Comparison of ENCODE assay signal across 1 cellular context in genomic region chr15:56918046-56918906, GRCh38.
TF ChIP-seq lines count a peak whose summit lies in the region.

Gene TCF12, plus strand, starts transcription at chr15:56918644. Its CDS starts 1,270 bp downstream, at chr15:56919914.

TF ChIP-seq in HEK293, 187 proteins besides CTCF, POLR2A, EP300 and RAD21 (continued from another document and continues in another):
- no peak for TF ChIP-seq ZNF280C (tag by site-specific recombination; IDR thresholded peaks at IDR 0.05)
- TF ChIP-seq SCRT2 (tag by site-specific recombination; IDR thresholded peaks at IDR 0.05): peak; percentile 54; the same call in 1 of the 2 replicates
- peak; percentile 77 for TF ChIP-seq ZXDB (tag by site-specific recombination; IDR thresholded peaks at IDR 0.05)
- no peak for TF ChIP-seq AEBP2 (tag by site-specific recombination; IDR thresholded peaks at IDR 0.05; ENCODE audit: borderline replicate concordance)
- TF ChIP-seq ZNF292 (tag by site-specific recombination; IDR thresholded peaks at IDR 0.05; ENCODE audit: borderline replicate concordance, low read depth): no peak
- 0 out of 2 replicates have a peak, but pooled peaks have one; percentile 26 for TF ChIP-seq TSHZ1 (tag by site-specific recombination; IDR thresholded peaks at IDR 0.05; ENCODE audit: borderline replicate concordance)
- TF ChIP-seq ZFP3 (tag by site-specific recombination; IDR thresholded peaks at IDR 0.05; ENCODE audit: low read depth): no peak
- no peak for TF ChIP-seq ZNF639 (tag by site-specific recombination; IDR thresholded peaks at IDR 0.05)
- peak; percentile 77 for TF ChIP-seq SP2 (tag by site-specific recombination; IDR thresholded peaks at IDR 0.05)
- no peak for TF ChIP-seq ZNF140 (tag by site-specific recombination; IDR thresholded peaks at IDR 0.05)
- peak; percentile 61 for TF ChIP-seq PRDM10 (tag by site-specific recombination; IDR thresholded peaks at IDR 0.05)
- no peak for TF ChIP-seq ZBTB21 (tag by site-specific recombination; IDR thresholded peaks at IDR 0.05)
- no peak for TF ChIP-seq ZNF580 (tag by site-specific recombination; IDR thresholded peaks at IDR 0.05)
- no peak for TF ChIP-seq ZNF488 (tag by site-specific recombination; IDR thresholded peaks at IDR 0.05)
- TF ChIP-seq ZNF157 (tag by site-specific recombination; IDR thresholded peaks at IDR 0.05): no peak
- TF ChIP-seq ZNF280D (tag by site-specific recombination; IDR thresholded peaks at IDR 0.05): no peak
- TF ChIP-seq ZNF48 (tag by site-specific recombination; IDR thresholded peaks at IDR 0.05): no peak
- TF ChIP-seq ZNF596 (tag by site-specific recombination; IDR thresholded peaks at IDR 0.05): no peak
- peak; percentile 67; the same call in 1 of the 2 replicates for TF ChIP-seq ZNF76 (tag by site-specific recombination; IDR thresholded peaks at IDR 0.05; ENCODE audit: borderline replicate concordance, low read depth)
- peak; percentile 85 for TF ChIP-seq ZNF335 (tag by site-specific recombination; conservative IDR thresholded peaks at IDR 0.05)
- 0 out of 2 replicates have a peak, but pooled peaks have one; percentile 46 for TF ChIP-seq ZNF518A (tag by site-specific recombination; conservative IDR thresholded peaks at IDR 0.05; ENCODE audit: low read depth)
- no peak for TF ChIP-seq ZNF214 (tag by site-specific recombination; IDR thresholded peaks at IDR 0.05; ENCODE audit: borderline replicate concordance)
- TF ChIP-seq OVOL3 (tag by site-specific recombination; IDR thresholded peaks at IDR 0.05): no peak
- TF ChIP-seq HIC1 (tag by site-specific recombination; IDR thresholded peaks at IDR 0.05): no peak
- TF ChIP-seq ZNF341 (tag by site-specific recombination; IDR thresholded peaks at IDR 0.05; ENCODE audit: low read depth): peak; percentile 77
- no peak for TF ChIP-seq ZNF544 (tag by site-specific recombination; IDR thresholded peaks at IDR 0.05)
- TF ChIP-seq ZNF654 (tag by site-specific recombination; IDR thresholded peaks at IDR 0.05; ENCODE audit: low read depth): no peak
